2 cellular contexts compared by ENCODE assay signal in the genomic region with DNA sequence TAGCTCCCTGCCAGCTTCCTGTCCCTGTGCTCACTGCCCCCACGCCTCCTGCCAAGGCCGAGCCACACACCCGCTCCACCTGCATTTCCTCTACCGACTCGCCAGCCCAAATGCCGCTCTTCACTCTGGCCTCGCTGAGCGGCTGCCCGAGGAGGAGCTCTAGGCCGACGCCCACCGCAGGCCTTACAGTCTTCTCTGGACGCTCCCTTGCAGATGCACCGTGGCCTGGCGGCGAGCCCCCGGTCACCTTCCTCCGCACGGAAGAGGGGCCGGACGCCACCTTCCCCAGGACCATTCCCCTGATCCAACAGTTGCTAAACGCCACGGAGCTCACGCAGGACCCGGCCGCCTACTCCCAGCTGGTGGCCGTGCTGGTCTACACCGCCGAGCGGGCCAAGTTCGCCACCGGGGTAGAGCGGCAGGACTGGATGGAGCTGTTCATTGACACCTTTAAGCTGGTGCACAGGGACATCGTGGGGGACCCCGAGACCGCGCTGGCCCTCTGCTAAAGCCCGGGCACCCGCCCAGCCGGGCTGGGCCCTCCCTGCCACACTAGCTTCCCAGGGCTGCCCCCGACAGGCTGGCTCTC.
TF ChIP-seq lines count a peak whose summit lies in the region.

No MANE protein-coding gene starts in this region.

TF ChIP-seq in H1, 55 proteins besides CTCF, POLR2A, EP300 and RAD21:
- TF ChIP-seq CREB1 (IDR thresholded peaks at IDR 0.05) (no peak), KDM5A (IDR thresholded peaks at IDR 0.05; ENCODE audit: low read length) (no peak), TAF1 (IDR thresholded peaks at IDR 0.05; ENCODE audit: low read depth, low read length) (no peak), BRCA1 (IDR thresholded peaks at IDR 0.05; ENCODE audit: low read depth, low read length) (no peak)
TF ChIP-seq in H1: peak in this region for 0.

TF ChIP-seq in HEK293T, 16 proteins besides CTCF, POLR2A, EP300 and RAD21:
- TF ChIP-seq ARNT (IDR thresholded peaks at IDR 0.05) (no peak), TARDBP (IDR thresholded peaks at IDR 0.05) (no peak), CTBP1 (IDR thresholded peaks at IDR 0.05; ENCODE audit: borderline replicate concordance) (no peak), FOXM1 (IDR thresholded peaks at IDR 0.05; ENCODE audit: borderline replicate concordance) (no peak), HDGF (IDR thresholded peaks at IDR 0.05; ENCODE audit: borderline replicate concordance) (no peak), BHLHE40 (IDR thresholded peaks at IDR 0.05; ENCODE audit: borderline replicate concordance) (no peak), SP1 (IDR thresholded peaks at IDR 0.05) (no peak), NFRKB (IDR thresholded peaks at IDR 0.05) (no peak), L3MBTL2 (conservative IDR thresholded peaks at IDR 0.05) (no peak), PKNOX1 (IDR thresholded peaks at IDR 0.05) (no peak), SUZ12 (IDR thresholded peaks at IDR 0.05) (no peak), FOXK2 (IDR thresholded peaks at IDR 0.05) (no peak), FOXA1 (IDR thresholded peaks at IDR 0.05) (no peak), LEF1 (IDR thresholded peaks at IDR 0.05; ENCODE audit: borderline replicate concordance) (no peak), ELF4 (IDR thresholded peaks at IDR 0.05) (no peak), ZNF384 (IDR thresholded peaks at IDR 0.05) (no peak)
